ENCODE assay signal across 17 cellular contexts in the genomic region with DNA sequence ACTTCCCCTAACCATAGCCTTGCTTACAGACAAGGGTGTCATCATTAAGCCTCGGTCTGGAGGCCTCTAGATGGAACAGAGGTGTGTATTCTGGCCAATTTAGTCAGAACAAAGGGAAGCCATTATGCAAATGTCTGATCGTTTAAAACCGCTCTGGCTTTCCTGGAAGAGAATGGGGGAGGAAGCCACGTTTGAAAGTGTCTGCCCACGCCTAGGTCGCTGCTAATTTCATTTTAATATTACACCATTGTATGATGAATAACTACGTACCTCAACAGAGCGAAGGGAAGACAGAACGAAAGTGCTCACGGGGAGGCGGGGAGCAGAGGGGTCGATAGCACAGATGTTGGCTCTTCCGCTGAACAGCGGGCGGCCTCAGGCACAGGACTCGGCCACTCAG. TPM values are rescaled to one million over a fixed set of nuclear protein-coding genes. Genes with fewer than 3 reads are reported as not detected.
DNase-seq lines count a peak whose midpoint lies in the region; ATAC-seq, FAIRE-seq and TF ChIP-seq lines count a peak whose summit lies in the region.
"Had no signal": no experiment of that assay in that cellular context is flagged by ENCODE, and none has a peak within 500 bp of the region (broad histone marks: within the 10 kb centered on the region; RNA-seq: fewer than 3 reads in every experiment).

No MANE protein-coding gene starts in this region.

- H3K4me1 ChIP-seq in trophoblast cell (ENCODE audit: control insufficient read depth in 1 of 2, insufficient read depth in 2 of 2, low read length in 2 of 2) = no peaks in the 10 kb centered on the region
- H3K4me1 ChIP-seq: lower lobe of right lung had no signal

- H3K4me3 ChIP-seq in trophoblast cell (ENCODE audit: low read depth, low read length) = no peak overlapping the region
- H3K4me3 ChIP-seq: lower lobe of right lung had no signal

- no peaks in the 10 kb centered on the region for H3K36me3 ChIP-seq in trophoblast cell (ENCODE audit: control insufficient read depth in 1 of 2, insufficient read depth in 2 of 2, low read length in 2 of 2)
- H3K36me3 ChIP-seq: lower lobe of right lung had no signal

- peak; percentile 7 for DNase-seq in NOMO-1 treated with DMSO at 0.1 percent for 48 hours (lab: John Stamatoyannopoulos, UW; ENCODE audit: unreplicated experiment)
- DNase-seq in NOMO-1 treated with dmso at 0.1 percent for 144 hours (lab: John Stamatoyannopoulos, UW; ENCODE audit: unreplicated experiment) = no peak
- no peak for DNase-seq in GM12891 (ENCODE audit: insufficient read length, low spot score)
- DNase-seq in activated naive CD8-positive, alpha-beta T cell treated with anti-CD3 and anti-CD28 coated beads, Interleukin-2, amount 10 ng/mL, durations not matched to agents 7 days and 5 days = no peak
- peak; percentile 20 for DNase-seq in stimulated activated CD4-positive, alpha-beta T cell treated with anti-CD3 and anti-CD28 coated beads, Interleukin-1b, Interleukin-23, amount 100 ng/mL, for 48 hours
- no peak for DNase-seq in midbrain (lab: John Stamatoyannopoulos, UW)
- DNase-seq in trophoblast cell = no peak
- DNase-seq: CD8-positive, alpha-beta T cell; cerebellar nuclear complex; H9; lower lobe of right lung; SIG-M5; T-helper 9 cell had no signal

- POLR2A ChIA-PET in activated naive CD8-positive, alpha-beta T cell treated with anti-CD3 and anti-CD28 coated beads, Interleukin-2, amount 10 ng/mL, durations not matched to agents 7 days and 5 days (lab: Charles Lee) = no interaction called here

- peaks cover 14% of the 10 kb centered on the region for H3K4me1 Mint-ChIP-seq in activated naive CD8-positive, alpha-beta T cell treated with anti-CD3 and anti-CD28 coated beads, Interleukin-2, amount 10 ng/mL, durations not matched to agents 7 days and 5 days

- no peak overlapping the region for H3K4me2 ChIP-seq in trophoblast cell (ENCODE audit: low read length)

- FAIRE-seq in GM12891 (lab: Jason Lieb, UNC) = no peak
- FAIRE-seq: frontal cortex had no signal

- no peak overlapping the region for H3K23ac ChIP-seq in trophoblast cell (ENCODE audit: low read length)

- no peak overlapping the region for H2BK12ac ChIP-seq in trophoblast cell (ENCODE audit: low read length)

- no peak overlapping the region for H4K12ac ChIP-seq in trophoblast cell (ENCODE audit: low read depth, low read length)

- H3K18ac ChIP-seq in trophoblast cell (ENCODE audit: low read length) = no peak overlapping the region

- no CpG with 5 or more reads among the region's 16 CpGs for WGBS in trophoblast cell (ENCODE audit: extremely low coverage, insufficient coverage, insufficient read length)

- peak overlapping the region; percentile 18 for H3K27ac Mint-ChIP-seq in activated naive CD8-positive, alpha-beta T cell treated with anti-CD3 and anti-CD28 coated beads, Interleukin-2, amount 10 ng/mL, durations not matched to agents 7 days and 5 days
- H3K27ac Mint-ChIP-seq: CD8-positive, alpha-beta T cell; nephron had no signal

- no peak overlapping the region for H3K14ac ChIP-seq in trophoblast cell (ENCODE audit: low read length)

- no peak overlapping the region for H2BK120ac ChIP-seq in trophoblast cell (ENCODE audit: insufficient read depth, low read length, poor library complexity)

- H3K79me1 ChIP-seq in trophoblast cell (ENCODE audit: low read length) = no peaks in the 10 kb centered on the region

- ATAC-seq in activated naive CD8-positive, alpha-beta T cell treated with anti-CD3 and anti-CD28 coated beads, Interleukin-2, amount 10 ng/mL, durations not matched to agents 7 days and 5 days (ENCODE audit: low read depth) = no peak
- ATAC-seq in HG03565 (IDR thresholded peaks at IDR 0.05; ENCODE audit: unreplicated experiment) = no peak
- ATAC-seq: CD8-positive, alpha-beta T cell; lower lobe of right lung had no signal

- H2BK5ac ChIP-seq in trophoblast cell (ENCODE audit: low read depth, low read length, poor library complexity) = no peak overlapping the region

- no peak overlapping the region for H4K91ac ChIP-seq in trophoblast cell (ENCODE audit: low read depth, low read length)

- no peaks in the 10 kb centered on the region for H3K9me3 ChIP-seq in trophoblast cell (ENCODE audit: insufficient read depth, low read depth, low read length)
- H3K9me3 ChIP-seq: lower lobe of right lung had no signal

- H3K4me3 Mint-ChIP-seq in activated naive CD8-positive, alpha-beta T cell treated with anti-CD3 and anti-CD28 coated beads, Interleukin-2, amount 10 ng/mL, durations not matched to agents 7 days and 5 days = peak overlapping the region; percentile 2
- H3K4me3 Mint-ChIP-seq: CD8-positive, alpha-beta T cell; H9; nephron had no signal

- no peaks in the 10 kb centered on the region for H3K27me3 ChIP-seq in trophoblast cell (ENCODE audit: insufficient read depth, low read length)

- no peak for TF ChIP-seq POLR2A in GM12891 (IDR thresholded peaks at IDR 0.05; ENCODE audit: low read depth, low read length)

- H3K4ac ChIP-seq in trophoblast cell (ENCODE audit: low read depth, low read length) = no peak overlapping the region

- no peaks in the 10 kb centered on the region for H3K27me3 Mint-ChIP-seq in activated naive CD8-positive, alpha-beta T cell treated with anti-CD3 and anti-CD28 coated beads, Interleukin-2, amount 10 ng/mL, durations not matched to agents 7 days and 5 days

- no peak overlapping the region for H2AFZ ChIP-seq in trophoblast cell (ENCODE audit: insufficient read depth, low read length, poor library complexity)

- no peak overlapping the region for H3K9ac ChIP-seq in trophoblast cell (ENCODE audit: low read length)

- no peaks in the 10 kb centered on the region for H3K9me3 Mint-ChIP-seq in activated naive CD8-positive, alpha-beta T cell treated with anti-CD3 and anti-CD28 coated beads, Interleukin-2, amount 10 ng/mL, durations not matched to agents 7 days and 5 days
- H3K9me3 Mint-ChIP-seq: CD8-positive, alpha-beta T cell; H9; nephron had no signal

- no peak overlapping the region for H3K27ac ChIP-seq in trophoblast cell (ENCODE audit: low read depth, low read length)
- H3K27ac ChIP-seq: lower lobe of right lung had no signal

- no peaks in the 10 kb centered on the region for H3K36me3 Mint-ChIP-seq in activated naive CD8-positive, alpha-beta T cell treated with anti-CD3 and anti-CD28 coated beads, Interleukin-2, amount 10 ng/mL, durations not matched to agents 7 days and 5 days
- H3K36me3 Mint-ChIP-seq: CD8-positive, alpha-beta T cell had no signal

- H2AK5ac ChIP-seq in trophoblast cell (ENCODE audit: low read length) = no peak overlapping the region

- H3K79me2 ChIP-seq in trophoblast cell (ENCODE audit: control insufficient read depth, insufficient read depth, low read length, poor library complexity) = no peaks in the 10 kb centered on the region

- H4K8ac ChIP-seq in trophoblast cell (ENCODE audit: low read depth, low read length) = no peak overlapping the region

TF ChIP-seq in GM12891, 5 proteins besides CTCF, POLR2A, EP300 and RAD21:
- peak; percentile 42; the same call in 1 of the 2 replicates for TF ChIP-seq POU2F2 (IDR thresholded peaks at IDR 0.05; ENCODE audit: low read depth, low read length)
- TF ChIP-seq SPI1 (IDR thresholded peaks at IDR 0.05; ENCODE audit: low read depth, low read length) = no peak

RNA-seq across cellular contexts. Expression of gene CSF3R, which starts 41.1 kb away (rescaled TPM):
- 0.19 TPM for polyA plus RNA-seq in GM12891 (2012; ENCODE audit: low read depth, missing spikeins)
- total RNA-seq in activated naive CD8-positive, alpha-beta T cell treated with anti-CD3 and anti-CD28 coated beads, Interleukin-2, amount 10 ng/mL, durations not matched to agents 7 days and 5 days = under 1 TPM; 0.17 to 0.37 TPM
- 55.8 and 63.8 TPM in 2 replicates for polyA plus RNA-seq in trophoblast cell (2013)
- total RNA-seq: A172, H9 had no signal

RNA-seq across cellular contexts. Expression of gene MRPS15, which starts 59.7 kb away (rescaled TPM):
- 98.8 TPM for polyA plus RNA-seq in GM12891 (2012; ENCODE audit: low read depth, missing spikeins)
- 10 to 100 TPM; 84.9 to 86.1 TPM for total RNA-seq in activated naive CD8-positive, alpha-beta T cell treated with anti-CD3 and anti-CD28 coated beads, Interleukin-2, amount 10 ng/mL, durations not matched to agents 7 days and 5 days
- 170 and 174 TPM in 2 replicates for polyA plus RNA-seq in trophoblast cell (2013)

Comparison
In these comparisons a context has a peak if more than half of its experiments do, and no peak if none do; other contexts are left out.
1. DNase-seq: peak in NOMO-1 treated with DMSO at 0.1 percent for 48 hours (single experiment) and stimulated activated CD4-positive, alpha-beta T cell treated with anti-CD3 and anti-CD28 coated beads, Interleukin-1b, Interleukin-23, amount 100 ng/mL, for 48 hours (single experiment); none in NOMO-1 treated with dmso at 0.1 percent for 144 hours (single experiment), GM12891 (single experiment), activated naive CD8-positive, alpha-beta T cell treated with anti-CD3 and anti-CD28 coated beads, Interleukin-2, amount 10 ng/mL, durations not matched to agents 7 days and 5 days (single experiment), midbrain (single experiment) and trophoblast cell (0 of 2).